26 cellular contexts compared by ENCODE assay signal in the genomic region with DNA sequence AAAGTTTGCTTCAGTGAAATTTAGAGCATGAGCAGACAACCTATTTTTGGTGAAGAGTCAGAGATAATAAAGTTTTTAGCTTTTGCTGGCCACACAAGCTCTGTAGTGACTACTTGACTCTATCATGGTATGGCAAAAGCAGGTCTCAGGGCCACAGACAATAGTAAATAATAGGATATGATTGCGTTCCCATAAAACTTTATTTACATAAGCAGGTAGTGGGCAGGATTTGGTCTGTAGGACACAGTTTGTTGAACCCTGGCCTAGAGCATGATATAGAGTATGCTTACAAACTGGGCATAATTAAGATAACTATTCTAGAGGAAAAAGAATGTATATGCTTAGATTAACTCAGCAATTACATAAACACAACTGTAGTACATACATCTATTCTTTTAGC.
"Had no signal": no experiment of that assay in that cellular context is flagged by ENCODE, and none has a peak within 500 bp of the region (broad histone marks: within the 10 kb centered on the region; RNA-seq: fewer than 3 reads in every experiment).

No MANE protein-coding gene starts in this region.

- H3K36me3 ChIP-seq: ovary, right lobe of liver, stomach, thyroid gland, upper lobe of left lung had no signal

- FAIRE-seq: colon, urothelium cell line had no signal

- H3K27ac ChIP-seq: dorsolateral prefrontal cortex, epithelial cell of prostate, foreskin keratinocyte, ovary, psoas muscle, right lobe of liver, stomach, thyroid gland had no signal

- H3K9me3 ChIP-seq: ovary, psoas muscle, right lobe of liver, stomach, thyroid gland, upper lobe of left lung had no signal

- H3K27me3 ChIP-seq: dorsolateral prefrontal cortex, foreskin keratinocyte, ovary, right lobe of liver, stomach, thyroid gland, upper lobe of left lung had no signal

- ATAC-seq: esophagus mucosa; foreskin keratinocyte; natural killer cell; psoas muscle; right lobe of liver; stimulated activated effector memory CD8-positive, alpha-beta T cell treated with anti-CD3 and anti-CD28 coated beads, Interleukin-12 subunit alpha, Interleukin-12 subunit beta, amount 100 ng/mL, for 72 hours had no signal

- H3K4me3 ChIP-seq: dorsolateral prefrontal cortex, lung, ovary, psoas muscle, right lobe of liver, stomach, thyroid gland, upper lobe of left lung had no signal

- DNase-seq: dorsolateral prefrontal cortex; effector CD4-positive, alpha-beta T cell; foreskin keratinocyte; hypothalamus; immature natural killer cell; islet precursor cell; kidney glomerular epithelial cell; natural killer cell; occipital lobe; ovary; posterior cingulate gyrus; psoas muscle; retina; right lobe of liver; stimulated activated CD4-positive, alpha-beta T cell treated with anti-CD3 and anti-CD28 coated beads, Interleukin-2, amount 100 ng/mL, for 24 hours; stimulated activated CD4-positive, alpha-beta T cell treated with anti-CD3 and anti-CD28 coated beads, Interleukin-4, amount 100 ng/mL, for 24 hours; stimulated activated naive CD4-positive, alpha-beta T cell treated with Interleukin-2 at 50 U/mL for 16 hours; stomach; thyroid gland; upper lobe of left lung had no signal

- H3K4me1 ChIP-seq: foreskin keratinocyte had no signal
